ENCODE assay signal across 33 cellular contexts in genomic region chr5:66908230-66908629, GRCh38.
"Had no signal": no experiment of that assay in that cellular context is flagged by ENCODE, and none has a peak within 500 bp of the region (broad histone marks: within the 10 kb centered on the region; RNA-seq: fewer than 3 reads in every experiment).

No MANE protein-coding gene starts in this region.

- H3K4me3 Mint-ChIP-seq: activated B cell treated with CpG ODN at 0.5 μM for 24 hours; activated CD4-positive, alpha-beta memory T cell treated with anti-CD3 and anti-CD28 coated beads for 36 hours; activated CD4-positive, alpha-beta T cell treated with anti-CD3 and anti-CD28 coated beads, Interleukin-2, amount 10 ng/mL, durations not matched to agents 24 days and 14 days; activated CD8-positive, alpha-beta T cell treated with anti-CD3 and anti-CD28 coated beads for 36 hours; activated naive CD4-positive, alpha-beta T cell treated with anti-CD3 and anti-CD28 coated beads for 36 hours; activated naive CD8-positive, alpha-beta T cell treated with anti-CD3 and anti-CD28 coated beads for 36 hours; activated T-cell treated with anti-CD3 and anti-CD28 coated beads, Interleukin-2, amount 50 U/mL, for 4 hours; activated T-cell treated with anti-CD3 and anti-CD28 coated beads, Interleukin-2, amount 50 U/mL, for 72 hours; activated T-helper 1 cell treated with anti-CD3 and anti-CD28 coated beads, Interleukin-12 subunit alpha, Interleukin-12 subunit beta, Interleukin-2, Interleukin-4 antibody, amounts not matched to agents 30 ng/mL and 10 ng/mL and 1 ng/mL, durations not matched to agents 14 hours and 24 hours and 36 hours; activated T-helper 17 cell treated with anti-CD3 and anti-CD28 coated beads, Interleukin-2, amount 50 U/mL, for 72 hours; T-helper 2 cell treated with Interferon-gamma antibody and Interleukin-4, amounts not matched to agents 5 μg/mL and 100 μg/mL, for 36 hours had no signal

- H3K4me1 ChIP-seq: adrenal gland, body of pancreas, breast epithelium had no signal

- H3K4me1 Mint-ChIP-seq: activated B cell treated with CpG ODN at 0.5 μM for 24 hours had no signal

- H3K27me3 ChIP-seq: adrenal gland, body of pancreas, brain microvascular endothelial cell, breast epithelium had no signal

- H3K27me3 Mint-ChIP-seq: activated B cell treated with CpG ODN at 0.5 μM for 24 hours; activated CD4-positive, alpha-beta T cell treated with anti-CD3 and anti-CD28 coated beads, Interleukin-2, amount 10 ng/mL, durations not matched to agents 24 days and 14 days; activated naive CD8-positive, alpha-beta T cell treated with anti-CD3 and anti-CD28 coated beads for 36 hours; activated T-helper 17 cell treated with anti-CD3 and anti-CD28 coated beads, Interleukin-2, amount 50 U/mL, for 72 hours had no signal

- H3K36me3 ChIP-seq: adrenal gland, brain microvascular endothelial cell, breast epithelium had no signal

- H3K36me3 Mint-ChIP-seq: activated CD4-positive, alpha-beta memory T cell treated with anti-CD3 and anti-CD28 coated beads for 36 hours; activated naive CD4-positive, alpha-beta T cell treated with anti-CD3 and anti-CD28 coated beads, Interleukin-2, amount 50 U/mL, for 72 hours; activated naive CD8-positive, alpha-beta T cell treated with anti-CD3 and anti-CD28 coated beads for 36 hours had no signal

- H3K27ac ChIP-seq: adrenal gland, body of pancreas, brain microvascular endothelial cell, breast epithelium, VCaP had no signal

- ATAC-seq: activated CD8-positive, alpha-beta T cell treated with anti-CD3 and anti-CD28 coated beads for 36 hours; activated naive CD4-positive, alpha-beta T cell treated with anti-CD3 and anti-CD28 coated beads, Interleukin-2, amount 50 U/mL, for 72 hours; activated T-cell treated with anti-CD3 and anti-CD28 coated beads, Interleukin-2, amount 50 U/mL, for 4 hours; activated T-cell treated with anti-CD3 and anti-CD28 coated beads, Interleukin-2, amount 50 U/mL, for 72 hours; body of pancreas had no signal

- H3K9me3 Mint-ChIP-seq: activated B cell treated with CpG ODN at 0.5 μM for 24 hours; activated CD4-positive, alpha-beta memory T cell treated with anti-CD3 and anti-CD28 coated beads for 36 hours; activated CD4-positive, alpha-beta T cell treated with anti-CD3 and anti-CD28 coated beads, Interleukin-2, amount 10 ng/mL, durations not matched to agents 24 days and 14 days; activated CD8-positive, alpha-beta T cell treated with anti-CD3 and anti-CD28 coated beads for 36 hours; activated naive CD4-positive, alpha-beta T cell treated with anti-CD3 and anti-CD28 coated beads for 36 hours; activated naive CD4-positive, alpha-beta T cell treated with anti-CD3 and anti-CD28 coated beads, Interleukin-2, amount 50 U/mL, for 72 hours; activated T-cell treated with anti-CD3 and anti-CD28 coated beads, Interleukin-2, amount 50 U/mL, for 4 hours; activated T-cell treated with anti-CD3 and anti-CD28 coated beads, Interleukin-2, amount 50 U/mL, for 72 hours; activated T-helper 1 cell treated with anti-CD3 and anti-CD28 coated beads, Interleukin-12 subunit alpha, Interleukin-12 subunit beta, Interleukin-2, Interleukin-4 antibody, amounts not matched to agents 30 ng/mL and 10 ng/mL and 1 ng/mL, durations not matched to agents 14 hours and 24 hours and 36 hours; activated T-helper 17 cell treated with anti-CD3 and anti-CD28 coated beads, Interleukin-2, amount 50 U/mL, for 72 hours; T-helper 2 cell treated with Interferon-gamma antibody and Interleukin-4, amounts not matched to agents 5 μg/mL and 100 μg/mL, for 36 hours had no signal

- H3K9me3 ChIP-seq: adrenal gland, body of pancreas, breast epithelium had no signal

- H3K4me3 ChIP-seq: adrenal gland, body of pancreas, breast epithelium had no signal

- H3K27ac Mint-ChIP-seq: activated B cell treated with CpG ODN at 0.5 μM for 24 hours; activated CD4-positive, alpha-beta memory T cell treated with anti-CD3 and anti-CD28 coated beads for 36 hours; activated CD4-positive, alpha-beta T cell treated with anti-CD3 and anti-CD28 coated beads, Interleukin-2, amount 10 ng/mL, durations not matched to agents 24 days and 14 days; activated CD8-positive, alpha-beta T cell treated with anti-CD3 and anti-CD28 coated beads for 36 hours; activated naive CD4-positive, alpha-beta T cell treated with anti-CD3 and anti-CD28 coated beads for 36 hours; activated naive CD4-positive, alpha-beta T cell treated with anti-CD3 and anti-CD28 coated beads, Interleukin-2, amount 50 U/mL, for 72 hours; activated naive CD8-positive, alpha-beta T cell treated with anti-CD3 and anti-CD28 coated beads for 36 hours; activated T-cell treated with anti-CD3 and anti-CD28 coated beads, Interleukin-2, amount 50 U/mL, for 72 hours; activated T-helper 17 cell treated with anti-CD3 and anti-CD28 coated beads, Interleukin-2, amount 50 U/mL, for 72 hours; T-helper 2 cell treated with Interferon-gamma antibody and Interleukin-4, amounts not matched to agents 5 μg/mL and 100 μg/mL, for 36 hours had no signal

- DNase-seq: activated B cell treated with CpG ODN at 0.5 μM for 24 hours; activated CD4-positive, alpha-beta memory T cell treated with anti-CD3 and anti-CD28 coated beads for 36 hours; activated CD4-positive, alpha-beta T cell treated with anti-CD3 and anti-CD28 coated beads for 4 hours; activated CD4-positive, alpha-beta T cell treated with anti-CD3 and anti-CD28 coated beads, Interleukin-2, amount 10 ng/mL, durations not matched to agents 24 days and 14 days; activated CD4-positive, alpha-beta T cell treated with anti-CD3 and anti-CD28 coated beads, Interleukin-2, amount 50 U/mL, for 1 hour; activated CD4-positive, alpha-beta T cell treated with anti-CD3 and anti-CD28 coated beads, Interleukin-2, amount 50 U/mL, for 4 hours; activated CD4-positive, CD25-positive, alpha-beta regulatory T cell treated with anti-CD3 and anti-CD28 coated beads, Interleukin-2, amount 50 U/mL, for 72 hours; activated CD8-positive, alpha-beta memory T cell treated with anti-CD3 and anti-CD28 coated beads, Interleukin-2, amount 50 U/mL, for 4 hours; activated CD8-positive, alpha-beta T cell treated with anti-CD3 and anti-CD28 coated beads for 36 hours; activated effector memory CD4-positive, alpha-beta T cell treated with anti-CD3 and anti-CD28 coated beads, Interleukin-2, amount 50 U/mL, for 16 hours; activated gamma-delta T cell treated with Interleukin-2 at 50 U/mL for 16 hours; activated naive CD4-positive, alpha-beta T cell; activated naive CD4-positive, alpha-beta T cell treated with anti-CD3 and anti-CD28 coated beads for 36 hours; activated naive CD4-positive, alpha-beta T cell treated with anti-CD3 and anti-CD28 coated beads, Interleukin-2, amount 50 U/mL, for 16 hours; activated naive CD8-positive, alpha-beta T cell treated with anti-CD3 and anti-CD28 coated beads for 36 hours; activated T-cell treated with anti-CD3 and anti-CD28 coated beads for 4 hours; activated T-cell treated with anti-CD3 and anti-CD28 coated beads, Interleukin-2, amount 50 U/mL, for 1 hour; activated T-cell treated with anti-CD3 and anti-CD28 coated beads, Interleukin-2, amount 50 U/mL, for 4 hours; activated T-cell treated with anti-CD3 and anti-CD28 coated beads, Interleukin-2, amount 50 U/mL, for 72 hours; adrenal gland; amniotic stem cell; aorta; body of pancreas; brain microvascular endothelial cell; central memory CD4-positive, alpha-beta T cell; T-helper 2 cell; T-helper 9 cell had no signal
